9 cellular contexts compared by ENCODE assay signal in genomic region chr3:183515968-183516851, GRCh38. TPM values are rescaled to one million over a fixed set of nuclear protein-coding genes. Genes with fewer than 3 reads are reported as not detected.
DNase-seq lines count a peak whose midpoint lies in the region; ATAC-seq and TF ChIP-seq lines count a peak whose summit lies in the region.
"Had no signal": no experiment of that assay in that cellular context is flagged by ENCODE, and none has a peak within 500 bp of the region (broad histone marks: within the 10 kb centered on the region; RNA-seq: fewer than 3 reads in every experiment).

No MANE protein-coding gene starts in this region.

- H3K79me2 ChIP-seq in Loucy (ENCODE audit: insufficient read depth, low read length): peaks cover 65% of the 10 kb centered on the region; the same call in 1 of the 2 replicates

- no peaks in the 10 kb centered on the region for H3K27me3 ChIP-seq in Loucy (ENCODE audit: insufficient read depth, low read length, poor library complexity, severe bottlenecking)
- H3K27me3 ChIP-seq: pancreas had no signal

- peaks cover 6% of the 10 kb centered on the region; the same call in 1 of the 2 replicates for H3K36me3 ChIP-seq in Loucy (ENCODE audit: insufficient read depth, low read length)
- H3K36me3 ChIP-seq: pancreas had no signal

- peak; percentile 56 for DNase-seq in CD1c-positive myeloid dendritic cell (ENCODE audit: extremely low spot score)
- peak; percentile 30 for DNase-seq in activated T-helper 1 cell treated with Interleukin-2 at 50 U/mL for 16 hours (ENCODE audit: low read depth)
- peak; percentile 10 to 40 for DNase-seq in stimulated activated CD4-positive, alpha-beta T cell treated with anti-CD3 and anti-CD28 coated beads, Interleukin-1b, Interleukin-23, amount 100 ng/mL, for 1 hour (ENCODE audit: low read depth in 2 of 2)
- DNase-seq in NCI-H526 (lab: John Stamatoyannopoulos, UW): no peak
- no peak for DNase-seq in NCI-H1105 treated with DMSO at 0.1 percent for 48 hours (lab: John Stamatoyannopoulos, UW)
- no peak for DNase-seq in type B pancreatic cell (ENCODE audit: extremely low spot score, unreplicated experiment)
- DNase-seq: pancreas had no signal

- peak; percentile 84 for ATAC-seq in GM21529 (IDR thresholded peaks at IDR 0.05; ENCODE audit: unreplicated experiment)

- H3K27ac Mint-ChIP-seq in type B pancreatic cell: no peak overlapping the region

- H3K36me3 Mint-ChIP-seq in type B pancreatic cell: no peaks in the 10 kb centered on the region

- peaks cover 7% of the 10 kb centered on the region for H4K20me1 ChIP-seq in Loucy (ENCODE audit: insufficient read depth, low read length, poor library complexity, severe bottlenecking)

- H3K4me3 Mint-ChIP-seq in type B pancreatic cell: no peak overlapping the region

- H3K4me1 ChIP-seq in Loucy (ENCODE audit: insufficient read depth, low read length, poor library complexity, severe bottlenecking): peaks cover 67% of the 10 kb centered on the region
- H3K4me1 ChIP-seq: pancreas had no signal

- peak overlapping the region; percentile 76 for H3K4me2 ChIP-seq in Loucy (ENCODE audit: low read depth, low read length, poor library complexity, severe bottlenecking)

- no peaks in the 10 kb centered on the region for H3K9me2 ChIP-seq in Loucy (replicated peaks; ENCODE audit: low read depth, low read length)

- H3K9ac ChIP-seq in Loucy (ENCODE audit: low read depth, low read length, poor library complexity, severe bottlenecking): peak overlapping the region; percentile 41

- H3K9me3 Mint-ChIP-seq in type B pancreatic cell: no peaks in the 10 kb centered on the region

- TF ChIP-seq CTCF in Loucy (conservative IDR thresholded peaks at IDR 0.05; ENCODE audit: low read length): peak; percentile 56
- no peak for TF ChIP-seq CTCF in type B pancreatic cell (conservative IDR thresholded peaks at IDR 0.05)

- H3K9me3 ChIP-seq in Loucy (ENCODE audit: insufficient read depth, low read depth, low read length): no peaks in the 10 kb centered on the region
- H3K9me3 ChIP-seq: pancreas had no signal

- peak overlapping the region; percentile 65 for H3K4me3 ChIP-seq in Loucy (ENCODE audit: low read length, poor library complexity, severe bottlenecking)
- H3K4me3 ChIP-seq: pancreas had no signal

- H3K4me1 Mint-ChIP-seq in type B pancreatic cell (ENCODE audit: unreplicated experiment): peaks cover 24% of the 10 kb centered on the region

- peaks cover 11% of the 10 kb centered on the region for H3K27me3 Mint-ChIP-seq in type B pancreatic cell

- peaks cover 16% of the 10 kb centered on the region for H3F3A ChIP-seq in Loucy (ENCODE audit: low read depth)

- H2AFZ ChIP-seq in Loucy (ENCODE audit: low read length): no peak overlapping the region

RNA-seq across cellular contexts. Expression of gene KLHL6, which starts 39.3 kb away (rescaled TPM):
- total RNA-seq in type B pancreatic cell (ENCODE audit: low replicate concordance): not detected in 2 replicates

Comparison
In these comparisons a context has a peak if more than half of its experiments do, and no peak if none do; other contexts are left out.
1. DNase-seq: peak in CD1c-positive myeloid dendritic cell (single experiment), activated T-helper 1 cell treated with Interleukin-2 at 50 U/mL for 16 hours (single experiment) and stimulated activated CD4-positive, alpha-beta T cell treated with anti-CD3 and anti-CD28 coated beads, Interleukin-1b, Interleukin-23, amount 100 ng/mL, for 1 hour (2 of 2); none in NCI-H526 (0 of 2), NCI-H1105 treated with DMSO at 0.1 percent for 48 hours (single experiment) and type B pancreatic cell (single experiment).